ENCODE assay signal across 8 cellular contexts in genomic region chr10:103917326-103918052, GRCh38. TPM values are rescaled to one million over a fixed set of nuclear protein-coding genes. Genes with fewer than 3 reads are reported as not detected.
DNase-seq lines count a peak whose midpoint lies in the region; ATAC-seq and TF ChIP-seq lines count a peak whose summit lies in the region.

No MANE protein-coding gene starts in this region.

- H3K4me1 ChIP-seq in duodenal mucosa (ENCODE audit: control insufficient read depth in 1 of 2, insufficient read depth in 2 of 2, low read length in 2 of 2) (peaks cover 30 to 39% of the 10 kb centered on the region in 2 donors), mesendoderm (ENCODE audit: control insufficient read depth, low read depth, low read length) (peaks cover 4% of the 10 kb centered on the region), tibial nerve (peaks cover 0 to 34% (median 17%) of the 10 kb centered on the region in 4 donors)

- H3K4me2 ChIP-seq in mesendoderm (ENCODE audit: low read length), result peak overlapping the region; percentile 98

- peak overlapping the region; percentile 57 for H3K18ac ChIP-seq in mesendoderm (ENCODE audit: low read length)

- no CpG with 5 or more reads among the region's 28 CpGs for WGBS in mesendoderm (ENCODE audit: extremely low coverage, insufficient coverage, low lambda C conversion rate)
- WGBS in tibial nerve, 2 donors, result 1 to 3% methylated on average over 27 to 28 of the region's 28 CpGs

- H3K36me3 ChIP-seq in duodenal mucosa (ENCODE audit: control insufficient read depth in 1 of 2, insufficient read depth in 2 of 2, low read length in 2 of 2) (no peaks in the 10 kb centered on the region), mesendoderm (ENCODE audit: control insufficient read depth, insufficient read depth, low read length) (no peaks in the 10 kb centered on the region), tibial nerve (peaks cover 0 to 11% (median 0%) of the 10 kb centered on the region in 3 donors)

- peak overlapping the region; percentile 100 for H3K23ac ChIP-seq in mesendoderm (ENCODE audit: low read length)

- H4K8ac ChIP-seq in mesendoderm (ENCODE audit: low read depth, low read length), result no peak overlapping the region

- H3K79me2 ChIP-seq in mesendoderm (ENCODE audit: control insufficient read depth, insufficient read depth, low read length), result no peaks in the 10 kb centered on the region

- peak overlapping the region; percentile 49 for H3K4ac ChIP-seq in mesendoderm (ENCODE audit: low read depth, low read length)

- H3K4me3 ChIP-seq in AG04450 (ENCODE audit: low read depth, low read length) (peak overlapping the region; percentile 86), duodenal mucosa (ENCODE audit: low read depth in 1 of 2, low read length in 2 of 2) (peak overlapping the region; percentile 96 to 99), mesendoderm (ENCODE audit: low read length) (peak overlapping the region; percentile 83), tibial nerve (peak overlapping the region; percentile 63 to 85 (median 76))

- H2BK15ac ChIP-seq in mesendoderm (replicated peaks; ENCODE audit: low read depth), result no peak overlapping the region

- H3K27ac ChIP-seq in AG04450 (ENCODE audit: low read depth, low read length) (peak overlapping the region; percentile 89), duodenal mucosa (ENCODE audit: low read depth, low read length) (peak overlapping the region; percentile 97), mesendoderm (ENCODE audit: low read depth, low read length) (peak overlapping the region; percentile 61), tibial nerve (peak overlapping the region; percentile 84 to 96 (median 93))

- H3K56ac ChIP-seq in mesendoderm (ENCODE audit: low read length), result peak overlapping the region; percentile 99

- no peak for TF ChIP-seq POLR2A in tibial nerve (IDR thresholded peaks at IDR 0.05)

- H3K9me3 ChIP-seq in AG04450 (ENCODE audit: control insufficient read depth, insufficient read depth, low read length) (peaks cover 6% of the 10 kb centered on the region), duodenal mucosa (ENCODE audit: control insufficient read depth in 1 of 2, low read length in 2 of 2) (peaks cover 6% of the 10 kb centered on the region in 2 donors), tibial nerve (no peaks in the 10 kb centered on the region)

- no peak for TF ChIP-seq EP300 in tibial nerve (IDR thresholded peaks at IDR 0.05)

- peak overlapping the region; percentile 82 for H4K5ac ChIP-seq in mesendoderm (ENCODE audit: low read length)

- CTCF ChIA-PET in AG04450 (lab: Charles Lee), result interaction anchor here (1.4 to 1.7 kb wide), 2 partner anchors 29 to 204 kb away, joined by 5 to 10 read pairs; partner anchors contain the start of gene SFR1

- H3K27me3 ChIP-seq in AG04450 (ENCODE audit: control insufficient read depth, insufficient read depth, low read length), result no peaks in the 10 kb centered on the region
- no peaks in the 10 kb centered on the region for H3K27me3 ChIP-seq in duodenal mucosa (ENCODE audit: control insufficient read depth in 1 of 2, insufficient read depth in 2 of 2, low read length in 2 of 2)
- H3K27me3 ChIP-seq in mesendoderm (ENCODE audit: insufficient read depth, low read length, poor library complexity), result no peaks in the 10 kb centered on the region
- no peaks in the 10 kb centered on the region for H3K27me3 ChIP-seq in tibial nerve

- H2BK5ac ChIP-seq in mesendoderm (ENCODE audit: low read length), result peak overlapping the region; percentile 83

- ATAC-seq in GM18861 (IDR thresholded peaks at IDR 0.05; ENCODE audit: unreplicated experiment) (peak; percentile 3), HG03095 (IDR thresholded peaks at IDR 0.05; ENCODE audit: unreplicated experiment) (peak; percentile 8)

- no peaks in the 10 kb centered on the region for H3K79me1 ChIP-seq in mesendoderm (ENCODE audit: low read length)

- H2BK120ac ChIP-seq in mesendoderm (ENCODE audit: low read depth, low read length), result no peak overlapping the region

- TF ChIP-seq CTCF in AG04450 (IDR thresholded peaks at IDR 0.05; ENCODE audit: low read depth, low read length) (no peak), tibial nerve (IDR thresholded peaks at IDR 0.05) (no peak)

- POLR2A ChIA-PET in AG04450 (lab: Yijun Ruan, JAX), result no interaction called here

- in situ Hi-C loops in SK-MEL-5 (cut with HindIII; ENCODE audit: low pct_unique_long_range_greater_than_20kb, low sequenced_read_pairs), result loop anchor here (10.0 kb wide), 1 partner anchor 87 kb away; no protein-coding TSS in a partner anchor

- no peak overlapping the region for H2AK5ac ChIP-seq in mesendoderm (ENCODE audit: low read length)

- DNase-seq in AG04450 (ENCODE audit: low read depth, low spot score) (no peak), SK-MEL-5 (ENCODE audit: low read depth, low spot score) (peak; percentile 26), mesendoderm (no peak), tibial nerve (ENCODE audit: low spot score in 2 of 2) (peak in 1 of 2 donors; percentile 24)
- no peak for DNase-seq in activated effector memory CD4-positive, alpha-beta T cell treated with anti-CD3 and anti-CD28 coated beads, Interleukin-2, amount 50 U/mL, for 16 hours

- H3K9ac ChIP-seq in duodenal mucosa (ENCODE audit: low read depth in 1 of 2, low read length in 2 of 2) (peak overlapping the region; percentile 97 to 99), mesendoderm (ENCODE audit: low read length) (peak overlapping the region; percentile 98)

RNA-seq across cellular contexts. Expression of gene STN1, which starts 0.5 kb away (rescaled TPM):
- polyA plus RNA-seq in AG04450 (2011; rRNA removed), result 17.1 and 19.0 TPM in 2 replicates
- polyA minus RNA-seq in AG04450 (2011; rRNA and poly(A)+ RNA removed), result 8.6 and 12.9 TPM in 2 replicates
- total RNA-seq in SK-MEL-5 (2014; rRNA removed; shearing (Covaris generic)), result 20.4 and 23.6 TPM in 2 replicates
- polyA plus RNA-seq in SK-MEL-5 (2015; cell fraction: cytosol; rRNA removed), result 13.5 and 13.8 TPM in 2 replicates
- polyA plus RNA-seq in SK-MEL-5 (2015; cell fraction: nucleus; rRNA removed), result 6.7 and 8.0 TPM in 2 replicates
- 7.1 TPM for polyA plus RNA-seq in mesendoderm (2013, experiment 1 of 2)
- 7.3 TPM for polyA plus RNA-seq in mesendoderm (2013, experiment 2 of 2)
- 10 to 100 TPM; 12.6 to 26.7 (median 22.1) TPM for total RNA-seq in tibial nerve

RNA-seq across cellular contexts. Expression of gene SLK, which starts 49.5 kb away (rescaled TPM):
- polyA plus RNA-seq in AG04450 (2011; rRNA removed), result 12.3 and 16.5 TPM in 2 replicates
- polyA minus RNA-seq in AG04450 (2011; rRNA and poly(A)+ RNA removed), result 7.2 and 15.7 TPM in 2 replicates
- total RNA-seq in SK-MEL-5 (2014; rRNA removed; shearing (Covaris generic)), result 29.0 and 31.6 TPM in 2 replicates
- polyA plus RNA-seq in SK-MEL-5 (2015; cell fraction: cytosol; rRNA removed), result 8.7 and 11.9 TPM in 2 replicates
- polyA plus RNA-seq in SK-MEL-5 (2015; cell fraction: nucleus; rRNA removed), result 7.9 and 11.4 TPM in 2 replicates
- 14.4 TPM for polyA plus RNA-seq in mesendoderm (2013, experiment 1 of 2)
- polyA plus RNA-seq in mesendoderm (2013, experiment 2 of 2), result 14.8 TPM
- 10 to 100 TPM; 62.2 to 74.7 (median 68.0) TPM for total RNA-seq in tibial nerve
